Comparison of ENCODE assay signal across 21 cellular contexts in genomic region chr6:5314191-5314865, GRCh38. TPM values are rescaled to one million over a fixed set of nuclear protein-coding genes. Genes with fewer than 3 reads are reported as not detected.
DNase-seq lines count a peak whose midpoint lies in the region; ATAC-seq and FAIRE-seq lines count a peak whose summit lies in the region.
"Had no signal": no experiment of that assay in that cellular context is flagged by ENCODE, and none has a peak within 500 bp of the region (broad histone marks: within the 10 kb centered on the region; RNA-seq: fewer than 3 reads in every experiment).

No MANE protein-coding gene starts in this region.

- FAIRE-seq in GM19239 (lab: Jason Lieb, UNC): peak; percentile 95
- FAIRE-seq in frontal cortex (lab: Jason Lieb, UNC): no peak
- FAIRE-seq: small intestine had no signal

- ATAC-seq in activated CD4-positive, alpha-beta T cell treated with anti-CD3 and anti-CD28 coated beads for 36 hours: peak; percentile 68
- ATAC-seq in HG03175 (IDR thresholded peaks at IDR 0.05; ENCODE audit: unreplicated experiment): peak; percentile 78
- ATAC-seq in memory B cell (ENCODE audit: low read depth): peak; percentile 85
- ATAC-seq in GM21528 (IDR thresholded peaks at IDR 0.05; ENCODE audit: low FRiP score, unreplicated experiment): no peak
- ATAC-seq: heart left ventricle, natural killer cell, Panc1 had no signal

- H3K9me3 Mint-ChIP-seq in activated CD4-positive, alpha-beta T cell treated with anti-CD3 and anti-CD28 coated beads for 36 hours (ENCODE audit: low read depth): no peaks in the 10 kb centered on the region
- no peaks in the 10 kb centered on the region for H3K9me3 Mint-ChIP-seq in memory B cell
- H3K9me3 Mint-ChIP-seq: immature natural killer cell, natural killer cell had no signal

- H3K4me1 Mint-ChIP-seq in activated CD4-positive, alpha-beta T cell treated with anti-CD3 and anti-CD28 coated beads for 36 hours: peaks cover 12% of the 10 kb centered on the region
- H3K4me1 Mint-ChIP-seq in memory B cell: peaks cover 25% of the 10 kb centered on the region

- intact Hi-C loops in activated CD4-positive, alpha-beta T cell treated with anti-CD3 and anti-CD28 coated beads for 36 hours (cut with DNase I, micrococcal nuclease): no loop called here

- no peak for DNase-seq in activated CD4-positive, alpha-beta T cell treated with anti-CD3 and anti-CD28 coated beads for 36 hours
- no peak for DNase-seq in activated CD4-positive, alpha-beta T cell treated with anti-CD3 and anti-CD28 coated beads, Interleukin-2, amount 50 U/mL, for 1 hour
- DNase-seq in GM19239 (ENCODE audit: insufficient read length, low spot score) (no peak), memory B cell (ENCODE audit: low spot score in 2 of 2) (no peak), frontal cortex (ENCODE audit: low spot score in 2 of 2) (no peak), mucosa of gallbladder (ENCODE audit: low spot score) (no peak)
- DNase-seq: 8988T; activated CD4-positive, alpha-beta T cell treated with anti-CD3 and anti-CD28 coated beads for 48 hours; adrenal gland; effector CD8-positive, alpha-beta T cell; GDM1; heart left ventricle; immature natural killer cell; natural killer cell; NCI-H1436 treated with DMSO at 0.1 percent for 48 hours; small intestine; T-helper 9 cell; upper lobe of left lung had no signal

- H3K27me3 Mint-ChIP-seq in activated CD4-positive, alpha-beta T cell treated with anti-CD3 and anti-CD28 coated beads for 36 hours: no peaks in the 10 kb centered on the region
- no peaks in the 10 kb centered on the region for H3K27me3 Mint-ChIP-seq in memory B cell

- H3K27ac Mint-ChIP-seq in activated CD4-positive, alpha-beta T cell treated with anti-CD3 and anti-CD28 coated beads for 36 hours: peak overlapping the region; percentile 11
- H3K27ac Mint-ChIP-seq in memory B cell: peak overlapping the region; percentile 13
- H3K27ac Mint-ChIP-seq: natural killer cell had no signal

- no peaks in the 10 kb centered on the region for H3K36me3 Mint-ChIP-seq in activated CD4-positive, alpha-beta T cell treated with anti-CD3 and anti-CD28 coated beads for 36 hours (ENCODE audit: low read depth)
- H3K36me3 Mint-ChIP-seq in memory B cell: peaks cover 4% of the 10 kb centered on the region
- H3K36me3 Mint-ChIP-seq: natural killer cell had no signal

- H3K4me3 Mint-ChIP-seq in activated CD4-positive, alpha-beta T cell treated with anti-CD3 and anti-CD28 coated beads for 36 hours: no peak overlapping the region
- no peak overlapping the region for H3K4me3 Mint-ChIP-seq in memory B cell
- H3K4me3 Mint-ChIP-seq: immature natural killer cell, natural killer cell had no signal

- CTCF ChIA-PET in activated CD4-positive, alpha-beta T cell treated with anti-CD3 and anti-CD28 coated beads for 36 hours (lab: Charles Lee): interaction anchor here (1.0 to 3.6 kb wide), 2 partner anchors 9 to 12 kb away, joined by 3 to 19 read pairs; no protein-coding TSS in a partner anchor

- POLR2A ChIA-PET in activated CD4-positive, alpha-beta T cell treated with anti-CD3 and anti-CD28 coated beads for 36 hours (lab: Charles Lee): interaction anchor here (0.6 kb wide), 1 partner anchor 54 kb away, joined by 3 read pairs; no protein-coding TSS in a partner anchor

RNA-seq across cellular contexts. Expression of gene FARS2, which starts 53.0 kb away (rescaled TPM):
- 10 to 100 TPM; 17.6 to 18.4 TPM for total RNA-seq in activated CD4-positive, alpha-beta T cell treated with anti-CD3 and anti-CD28 coated beads for 36 hours
- total RNA-seq in frontal cortex: 19.6 TPM
- total RNA-seq in mucosa of gallbladder: 15.7 TPM

RNA-seq across cellular contexts. Expression of gene LYRM4, which starts 53.6 kb away (rescaled TPM):
- total RNA-seq in activated CD4-positive, alpha-beta T cell treated with anti-CD3 and anti-CD28 coated beads for 36 hours: 10 to 100 TPM; 46.4 to 53.4 TPM
- total RNA-seq in frontal cortex (14.7 TPM), mucosa of gallbladder (21.6 TPM)
